Comparison of ENCODE assay signal across 17 cellular contexts in genomic region chrX:109629310-109629709, GRCh38. TPM values are rescaled to one million over a fixed set of nuclear protein-coding genes. Genes with fewer than 3 reads are reported as not detected.
A peak's percentile ranks its signal among the peaks of the same experiment; 100 is the strongest.
DNase-seq lines count a peak whose midpoint lies in the region; ATAC-seq, FAIRE-seq and TF ChIP-seq lines count a peak whose summit lies in the region.
"Had no signal": no experiment of that assay in that cellular context is flagged by ENCODE, and none has a peak within 500 bp of the region (broad histone marks: within the 10 kb centered on the region; RNA-seq: fewer than 3 reads in every experiment).

No MANE protein-coding gene starts in this region.

- intact Hi-C loops in GM12878 (cut with micrococcal nuclease; ENCODE audit: unreplicated experiment), result no loop called here

- TF ChIP-seq RAD21 in GM12878 (IDR thresholded peaks at IDR 0.05; ENCODE audit: insufficient read depth, low read depth, low read length), result no peak

- BruUV-seq in GM12878 (replicated peaks; lab: Mats Ljungman, UMichigan), result no TSS peak

- SMC1A ChIA-PET in GM12878 (lab: Charles Lee; ENCODE audit: uncharacterized antibody, unreplicated experiment), result interaction anchor here (0.6 kb wide), 1 partner anchor 196 kb away, joined by 3 read pairs; no protein-coding TSS in a partner anchor

- POLR2A ChIA-PET in GM12878 (lab: Charles Lee), result no interaction called here

- no peak overlapping the region for H3K9ac ChIP-seq in GM12878 (ENCODE audit: control insufficient read depth, insufficient read depth, low read length)
- H3K9ac ChIP-seq: KMS-11 had no signal

- WGBS in GM12878 (ENCODE audit: insufficient coverage, insufficient replicate concordance, low lambda C conversion rate, missing lambda C conversion rate), result 76% methylated on average over 3 of the region's 3 CpGs
- WGBS in hepatocyte (ENCODE audit: low lambda C conversion rate, missing lambda C conversion rate), result 78% methylated on average over 3 of the region's 3 CpGs

- no peaks in the 10 kb centered on the region for H3K4me1 ChIP-seq in GM12878 (ENCODE audit: control insufficient read depth, insufficient read depth, low read length)
- H3K4me1 ChIP-seq in hepatocyte (ENCODE audit: insufficient read depth), result no peaks in the 10 kb centered on the region
- H3K4me1 ChIP-seq: gastrocnemius medialis, right atrium auricular region had no signal

- H2AFZ ChIP-seq in GM12878 (ENCODE audit: control insufficient read depth, low read depth, low read length) (no peak overlapping the region), hepatocyte (no peak overlapping the region)

- no peaks in the 10 kb centered on the region for H3K9me2 ChIP-seq in hepatocyte (replicated peaks; ENCODE audit: insufficient read depth)

- in situ Hi-C loops in G401 (cut with HindIII; ENCODE audit: low sequenced_read_pairs) (no loop called here), GM12878 (cut with MboI) (no loop called here)

- FAIRE-seq in GM12878 (lab: Jason Lieb, UNC), result no peak

- H3K27me3 ChIP-seq in GM12878 (replicated peaks in 1 of 2; ENCODE audit: control insufficient read depth in 2 of 2, insufficient read depth in 2 of 2, low read length in 1 of 2), result no peaks in the 10 kb centered on the region
- H3K27me3 ChIP-seq in hepatocyte, result no peaks in the 10 kb centered on the region
- H3K27me3 ChIP-seq: gastrocnemius medialis, right atrium auricular region, suprapubic skin had no signal

- H3K27ac ChIP-seq in GM12878 (ENCODE audit: control insufficient read depth, insufficient read depth) (no peak overlapping the region), hepatocyte (no peak overlapping the region)
- H3K27ac ChIP-seq: C4-2B, gastrocnemius medialis, KMS-11, right atrium auricular region, suprapubic skin had no signal

- H3K79me2 ChIP-seq in GM12878 (ENCODE audit: control insufficient read depth, insufficient read depth, low read length) (no peaks in the 10 kb centered on the region), hepatocyte (no peaks in the 10 kb centered on the region)

- no peaks in the 10 kb centered on the region for H4K20me1 ChIP-seq in GM12878 (ENCODE audit: control insufficient read depth, insufficient read depth)
- no peaks in the 10 kb centered on the region for H4K20me1 ChIP-seq in hepatocyte (ENCODE audit: insufficient read depth, poor library complexity, severe bottlenecking)

- no peaks in the 10 kb centered on the region; the same call in 2 of the 3 replicates for H3K9me3 ChIP-seq in GM12878 (replicated peaks; ENCODE audit: control insufficient read depth, insufficient read depth, low read length)
- H3K9me3 ChIP-seq in hepatocyte (ENCODE audit: low read depth), result no peaks in the 10 kb centered on the region
- H3K9me3 ChIP-seq: gastrocnemius medialis, right atrium auricular region, suprapubic skin had no signal

- RAD21 ChIA-PET in GM12878 (lab: Charles Lee; ENCODE audit: unreplicated experiment), result interaction anchor here (1.0 kb wide), 1 partner anchor 258 kb away, joined by 5 read pairs; no protein-coding TSS in a partner anchor

- H3K4me2 ChIP-seq in GM12878 (ENCODE audit: control insufficient read depth, insufficient read depth) (no peak overlapping the region), hepatocyte (no peak overlapping the region)
- H3K4me2 ChIP-seq: KMS-11 had no signal

- no peak for ATAC-seq in GM12878
- ATAC-seq: gastrocnemius medialis had no signal

- H3K36me3 ChIP-seq in GM12878 (ENCODE audit: control insufficient read depth in 2 of 2, insufficient read depth in 2 of 2, low read length in 1 of 2) (no peaks in the 10 kb centered on the region), hepatocyte (replicated peaks; ENCODE audit: insufficient read depth, low read depth) (no peaks in the 10 kb centered on the region)
- H3K36me3 ChIP-seq: gastrocnemius medialis, right atrium auricular region, suprapubic skin had no signal

- DNase-seq in G401 (ENCODE audit: low spot score) (peak; percentile 86), NCI-H2081 treated with DMSO at 0.1 percent for 48 hours (lab: John Stamatoyannopoulos, UW) (peak; percentile 16), GM12878 (ENCODE audit: low read depth, low spot score) (no peak), hepatocyte (ENCODE audit: low spot score) (peak; percentile 19), cortex of kidney (lab: John Stamatoyannopoulos, UW) (no peak), iPS-NIHi7 (ENCODE audit: extremely low spot score) (no peak), kidney tubule cell (ENCODE audit: low spot score) (no peak)
- DNase-seq: activated CD4-positive, alpha-beta T cell treated with anti-CD3 and anti-CD28 coated beads for 4 hours; activated CD8-positive, alpha-beta memory T cell treated with anti-CD3 and anti-CD28 coated beads, Interleukin-2, amount 50 U/mL, for 4 hours; activated naive CD4-positive, alpha-beta T cell treated with Interleukin-2 at 50 U/mL for 16 hours; gastrocnemius medialis; stimulated activated CD4-positive, alpha-beta T cell treated with anti-CD3 and anti-CD28 coated beads, Interleukin-1b, Interleukin-23, amount 100 ng/mL, for 48 hours; T1000 had no signal

- H3K4me3 ChIP-seq in GM12878 (no peak overlapping the region), hepatocyte (no peak overlapping the region)
- H3K4me3 ChIP-seq: gastrocnemius medialis, right atrium auricular region, suprapubic skin had no signal

- CTCF ChIA-PET in GM12878 (lab: Yijun Ruan, JAX), result interaction anchor here (1.5 kb wide), 1 partner anchor 262 kb away, joined by 5 read pairs; no protein-coding TSS in a partner anchor

- no peak for TF ChIP-seq POLR2A in GM12878 (IDR thresholded peaks at IDR 0.05; ENCODE audit: low read depth, low read length)

- no peak for TF ChIP-seq EP300 in GM12878 (IDR thresholded peaks at IDR 0.05; ENCODE audit: borderline replicate concordance in 1 of 2, control insufficient read depth in 1 of 2, low read depth in 2 of 2, low read length in 2 of 2)

- no peak for TF ChIP-seq CTCF in GM12878 (IDR thresholded peaks at IDR 0.05 in 2 of 3, conservative IDR thresholded peaks at IDR 0.05 in 1 of 3; ENCODE audit: control insufficient read depth in 2 of 3, extremely low read depth in 1 of 3, insufficient read depth in 1 of 3, low read depth in 3 of 3, low read length in 3 of 3)
- no peak for TF ChIP-seq CTCF in hepatocyte (IDR thresholded peaks at IDR 0.05; ENCODE audit: poor library complexity)

TF ChIP-seq in GM12878, 131 proteins besides CTCF, POLR2A, EP300 and RAD21:
- TF ChIP-seq, protein P1, sequence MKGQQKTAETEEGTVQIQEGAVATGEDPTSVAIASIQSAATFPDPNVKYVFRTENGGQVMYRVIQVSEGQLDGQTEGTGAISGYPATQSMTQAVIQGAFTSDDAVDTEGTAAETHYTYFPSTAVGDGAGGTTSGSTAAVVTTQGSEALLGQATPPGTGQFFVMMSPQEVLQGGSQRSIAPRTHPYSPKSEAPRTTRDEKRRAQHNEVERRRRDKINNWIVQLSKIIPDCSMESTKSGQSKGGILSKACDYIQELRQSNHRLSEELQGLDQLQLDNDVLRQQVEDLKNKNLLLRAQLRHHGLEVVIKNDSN (IDR thresholded peaks at IDR 0.05; ENCODE audit: borderline replicate concordance, extremely low read length, insufficient read depth, low read depth, low read length), result no peak
- TF ChIP-seq FOS (IDR thresholded peaks at IDR 0.05; ENCODE audit: borderline replicate concordance, extremely low read depth, insufficient read length) (no peak), ZNF24 (IDR thresholded peaks at IDR 0.05) (peak; percentile 81), SIX5 (IDR thresholded peaks at IDR 0.05; ENCODE audit: low read depth, low read length, severe bottlenecking) (no peak), HDAC2 (IDR thresholded peaks at IDR 0.05) (no peak), ZBED1 (IDR thresholded peaks at IDR 0.05; ENCODE audit: borderline replicate concordance) (no peak), DPF2 (IDR thresholded peaks at IDR 0.05) (no peak), POLR2AphosphoS5 (IDR thresholded peaks at IDR 0.05; ENCODE audit: low read length) (no peak)
TF ChIP-seq in GM12878: peak in this region for 1.

RNA-seq across cellular contexts. Expression of gene KCNE5, which starts 4.3 kb away (rescaled TPM):
- total RNA-seq in G401 (2014; rRNA removed; shearing (Covaris generic)), result not detected in 2 replicates
- 0.88 and 0.91 TPM in 2 replicates for total RNA-seq in GM12878 (2013; cell fraction: nucleolus; rRNA removed)
- total RNA-seq in GM12878 (2014; rRNA removed) (0.40 and 0.71 TPM in 2 replicates), GM12878 (2014; rRNA removed; fragmentation: Illumina TruSeq; extraction: Trizol) (0.46 and 0.54 TPM in 2 replicates), GM12878 (2021) (0.35 and 0.46 TPM in 2 replicates), hepatocyte (0.10 and 1.8 TPM in 2 replicates)
- polyA plus RNA-seq in GM12878 (2011; ENCODE audit: low read depth), result not detected
- polyA plus RNA-seq in GM12878 (2011; rRNA removed) (0.19 and 0.29 TPM in 2 replicates), GM12878 (2014; fragmentation: Illumina TruSeq; extraction: Trizol) (0.22 TPM in 1 of 2 replicates, not detected in the other), GM12878 (2014; fragmentation: Nextera tagmentation; extraction: Ambion mirVana) (under 1 TPM; 0.08 to 0.40 TPM), GM12878 (2014; rRNA removed) (0.29 and 0.72 TPM in 2 replicates), GM12878 (2016; fragmentation: Nextera tagmentation; extraction: Ambion mirVana) (under 1 TPM; 0.40 TPM), hepatocyte (0.16 and 0.21 TPM in 2 replicates)
- polyA plus RNA-seq in GM12878 (2011; cell fraction: cytosol; rRNA removed), result 0.12 and 0.30 TPM in 2 replicates
- polyA plus RNA-seq in GM12878 (2011; cell fraction: nucleus; rRNA removed), result 0.97 and 1.4 TPM in 2 replicates
- polyA plus RNA-seq in GM12878 (2012), result 0.34 and 0.45 TPM in 2 replicates
- 0.44 and 0.57 TPM in 2 replicates for polyA minus RNA-seq in GM12878 (2011; rRNA and poly(A)+ RNA removed)
- not detected in 2 replicates for polyA minus RNA-seq in GM12878 (2011; cell fraction: cytosol; rRNA and poly(A)+ RNA removed)
- 1.3 and 2.8 TPM in 2 replicates for polyA minus RNA-seq in GM12878 (2011; cell fraction: nucleus; rRNA and poly(A)+ RNA removed)

Comparison
In these comparisons a context has a peak if more than half of its experiments do, and no peak if none do; other contexts are left out.
1. DNase-seq: peak in G401 (single experiment), NCI-H2081 treated with DMSO at 0.1 percent for 48 hours (single experiment) and hepatocyte (single experiment); none in GM12878 (single experiment), cortex of kidney (single experiment), iPS-NIHi7 (single experiment) and kidney tubule cell (single experiment).